ENCODE assay signal across 9 cellular contexts in genomic region chr4:138522366-138522765, GRCh38.
DNase-seq lines count a peak whose midpoint lies in the region; ATAC-seq, FAIRE-seq and TF ChIP-seq lines count a peak whose summit lies in the region.
"Had no signal": no experiment of that assay in that cellular context is flagged by ENCODE, and none has a peak within 500 bp of the region (broad histone marks: within the 10 kb centered on the region; RNA-seq: fewer than 3 reads in every experiment).

No MANE protein-coding gene starts in this region.

- TF ChIP-seq CTCF in colonic mucosa (IDR thresholded peaks at IDR 0.05), result peak; percentile 18

- intact Hi-C loops in colonic mucosa (cut with DNase I), result no loop called here

- in situ Hi-C loops in ACHN (cut with HindIII; ENCODE audit: low pct_ligation_motif_present, low pct_unique_long_range_greater_than_20kb, low sequenced_read_pairs), result no loop called here

- no peak overlapping the region for H3K27ac ChIP-seq in colonic mucosa

- ATAC-seq in GM18861 (IDR thresholded peaks at IDR 0.05; ENCODE audit: unreplicated experiment), result peak; percentile 85

- H3K9me3 ChIP-seq in colonic mucosa, result no peaks in the 10 kb centered on the region

- H3K36me3 ChIP-seq in colonic mucosa, result no peaks in the 10 kb centered on the region

- no peak overlapping the region for H3K9ac ChIP-seq in colonic mucosa (ENCODE audit: low read depth in 2 of 2, low read length in 2 of 2)

- DNase-seq in ACHN, result peak; percentile 17
- peak; percentile 3 for DNase-seq in HuH-7.5 (ENCODE audit: low spot score)
- DNase-seq in colonic mucosa, result no peak
- DNase-seq in NCI-H1417 treated with DMSO at 0.1 percent for 48 hours (lab: John Stamatoyannopoulos, UW), result no peak
- no peak for DNase-seq in activated CD4-positive, alpha-beta T cell treated with anti-CD3 and anti-CD28 coated beads, Interleukin-2, amount 50 U/mL, for 1 hour
- DNase-seq in activated CD4-positive, CD25-positive, alpha-beta regulatory T cell (lab: John Stamatoyannopoulos, UW), result no peak
- DNase-seq in H54 (ENCODE audit: insufficient read length, low spot score), result no peak

- no peaks in the 10 kb centered on the region for H3K4me1 ChIP-seq in colonic mucosa

- H3K4me3 ChIP-seq in colonic mucosa, result no peak overlapping the region

- TF ChIP-seq POLR2A in H54 (IDR thresholded peaks at IDR 0.05; ENCODE audit: low read depth, low read length), result no peak

- H3K27me3 ChIP-seq in colonic mucosa, result no peaks in the 10 kb centered on the region

- no peak for FAIRE-seq in H54 (lab: Jason Lieb, UNC)
- FAIRE-seq: GM18507 had no signal

Comparison
In these comparisons a context has a peak if more than half of its experiments do, and no peak if none do; other contexts are left out.
1. DNase-seq: peak in ACHN (single experiment) and HuH-7.5 (single experiment); none in colonic mucosa (single experiment), NCI-H1417 treated with DMSO at 0.1 percent for 48 hours (single experiment), activated CD4-positive, alpha-beta T cell treated with anti-CD3 and anti-CD28 coated beads, Interleukin-2, amount 50 U/mL, for 1 hour (single experiment), activated CD4-positive, CD25-positive, alpha-beta regulatory T cell (0 of 4) and H54 (single experiment).